Comparison of ENCODE assay signal across 10 cellular contexts in the genomic region with DNA sequence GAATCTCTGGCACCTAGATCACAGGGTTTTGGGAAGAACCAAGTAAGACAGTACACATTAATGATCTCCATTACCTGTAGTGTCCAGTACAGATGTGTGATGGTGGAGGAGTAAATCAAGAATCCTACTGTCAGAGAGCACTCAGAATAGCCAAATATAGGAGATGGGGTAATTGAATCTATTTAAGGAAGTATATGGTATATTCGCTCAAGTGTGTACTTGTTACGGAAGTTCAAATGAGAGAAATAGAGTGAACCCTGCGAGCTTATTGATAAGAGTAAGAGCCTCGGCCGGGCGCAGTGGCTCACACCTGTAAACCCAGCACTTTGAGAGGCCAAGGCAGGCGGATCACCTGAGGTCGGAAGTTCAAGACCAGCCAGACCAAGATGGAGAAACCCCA. TPM values are rescaled to one million over a fixed set of nuclear protein-coding genes. Genes with fewer than 3 reads are reported as not detected.
DNase-seq lines count a peak whose midpoint lies in the region; ATAC-seq and TF ChIP-seq lines count a peak whose summit lies in the region.
"Had no signal": no experiment of that assay in that cellular context is flagged by ENCODE, and none has a peak within 500 bp of the region (broad histone marks: within the 10 kb centered on the region; RNA-seq: fewer than 3 reads in every experiment).

No MANE protein-coding gene starts in this region.

- no peak for DNase-seq in CD4-positive, CD25-positive, alpha-beta regulatory T cell
- DNase-seq in GM10266 (ENCODE audit: extremely low spot score) (peak; percentile 21), T-helper 17 cell (no peak), RPMI8226 (no peak)
- no peak for DNase-seq in activated effector memory CD4-positive, alpha-beta T cell treated with anti-CD3 and anti-CD28 coated beads, Interleukin-2, amount 50 U/mL, for 16 hours
- DNase-seq: NCI-H1694 treated with DMSO at 0.1 percent for 48 hours, T1000 had no signal

- no peaks in the 10 kb centered on the region for H3K27me3 ChIP-seq in CD4-positive, CD25-positive, alpha-beta regulatory T cell (ENCODE audit: control insufficient read depth, insufficient read depth, low read length)
- H3K27me3 ChIP-seq in muscle layer of duodenum (ENCODE audit: low read depth, low read length) = no peaks in the 10 kb centered on the region

- H3K4me1 Mint-ChIP-seq in CD4-positive, CD25-positive, alpha-beta regulatory T cell = peaks cover 38 to 81% (median 62%) of the 10 kb centered on the region in 4 donors
- H3K4me1 Mint-ChIP-seq in T-helper 17 cell = peaks cover 60% of the 10 kb centered on the region

- peak overlapping the region; percentile 96 to 100 (median 97) for H3K4me3 Mint-ChIP-seq in CD4-positive, CD25-positive, alpha-beta regulatory T cell
- peak overlapping the region; percentile 99 for H3K4me3 Mint-ChIP-seq in T-helper 17 cell

- H3K36me3 ChIP-seq in CD4-positive, CD25-positive, alpha-beta regulatory T cell (ENCODE audit: control insufficient read depth, insufficient read depth, low read length) = peaks cover 20% of the 10 kb centered on the region
- H3K36me3 ChIP-seq in muscle layer of duodenum (ENCODE audit: control insufficient read depth in 1 of 2, insufficient read depth in 2 of 2, low read length in 2 of 2) = no peaks in the 10 kb centered on the region

- H3K9me3 Mint-ChIP-seq in CD4-positive, CD25-positive, alpha-beta regulatory T cell = no peaks in the 10 kb centered on the region

- peaks cover 37% of the 10 kb centered on the region for H3K4me1 ChIP-seq in CD4-positive, CD25-positive, alpha-beta regulatory T cell (ENCODE audit: control insufficient read depth, insufficient read depth, low read length, poor library complexity, severe bottlenecking)
- H3K4me1 ChIP-seq in muscle layer of duodenum (ENCODE audit: control insufficient read depth in 1 of 2, insufficient read depth in 2 of 2, low read length in 2 of 2) = peaks cover 9 to 31% of the 10 kb centered on the region in 2 donors

- peak overlapping the region; percentile 47 to 99 (median 84) for H3K27ac Mint-ChIP-seq in CD4-positive, CD25-positive, alpha-beta regulatory T cell
- H3K27ac Mint-ChIP-seq in T-helper 17 cell = peak overlapping the region; percentile 99

- no peak for TF ChIP-seq CTCF in GM10266 (IDR thresholded peaks at IDR 0.05; ENCODE audit: control insufficient read depth, insufficient read depth, low read depth, missing control alignments)

- no peaks in the 10 kb centered on the region for H3K27me3 Mint-ChIP-seq in CD4-positive, CD25-positive, alpha-beta regulatory T cell
- no peaks in the 10 kb centered on the region for H3K27me3 Mint-ChIP-seq in T-helper 17 cell

- H3K9me3 ChIP-seq in CD4-positive, CD25-positive, alpha-beta regulatory T cell (ENCODE audit: control insufficient read depth in 2 of 2, low read length in 2 of 2) = no peaks in the 10 kb centered on the region
- H3K9me3 ChIP-seq in T-helper 17 cell (ENCODE audit: control insufficient read depth, low read length, poor library complexity, severe bottlenecking) (no peaks in the 10 kb centered on the region), muscle layer of duodenum (ENCODE audit: control insufficient read depth in 1 of 2, low read length in 2 of 2) (no peaks in the 10 kb centered on the region)

- no peak for ATAC-seq in CD4-positive, CD25-positive, alpha-beta regulatory T cell (ENCODE audit: low read depth in 2 of 2)
- ATAC-seq in T-helper 17 cell (no peak), HG03097 (IDR thresholded peaks at IDR 0.05; ENCODE audit: low FRiP score, unreplicated experiment) (no peak), GM21576 (IDR thresholded peaks at IDR 0.05; ENCODE audit: unreplicated experiment) (no peak)

- H3K36me3 Mint-ChIP-seq in CD4-positive, CD25-positive, alpha-beta regulatory T cell = peaks cover 14% of the 10 kb centered on the region
- H3K36me3 Mint-ChIP-seq in T-helper 17 cell (ENCODE audit: low read depth) = peaks cover 12% of the 10 kb centered on the region

- H3K4me3 ChIP-seq in CD4-positive, CD25-positive, alpha-beta regulatory T cell (ENCODE audit: low read depth, low read length) = peak overlapping the region; percentile 93
- H3K4me3 ChIP-seq in muscle layer of duodenum (ENCODE audit: low read depth in 1 of 2, low read length in 2 of 2) = peak overlapping the region; percentile 93 to 98

- no peak overlapping the region for H3K27ac ChIP-seq in CD4-positive, CD25-positive, alpha-beta regulatory T cell (ENCODE audit: insufficient read depth, low read length, poor library complexity, severe bottlenecking)
- H3K27ac ChIP-seq in muscle layer of duodenum (ENCODE audit: low read length) = no peak overlapping the region

RNA-seq across cellular contexts. Expression of a gene that starts 2.2 kb away (rescaled TPM):
- total RNA-seq in CD4-positive, CD25-positive, alpha-beta regulatory T cell = 73.2 TPM
- polyA plus RNA-seq in CD4-positive, CD25-positive, alpha-beta regulatory T cell = 100 to 1,000 TPM; 166 to 266 (median 195) TPM
- 10 to 100 TPM; 63.7 to 87.0 TPM for total RNA-seq in T-helper 17 cell

RNA-seq across cellular contexts. Expression of a gene that starts 2.4 kb away (rescaled TPM):
- 33.4 TPM for total RNA-seq in CD4-positive, CD25-positive, alpha-beta regulatory T cell
- polyA plus RNA-seq in CD4-positive, CD25-positive, alpha-beta regulatory T cell = 10 to 100 TPM in 1 of 4 donors, 1 to 10 TPM in 3; 5.4 to 11.3 (median 7.4) TPM
- total RNA-seq in T-helper 17 cell = 10 to 100 TPM; 10.1 to 16.3 TPM

RNA-seq across cellular contexts. Expression of a gene that starts 37.5 kb away (rescaled TPM):
- 10.8 TPM for total RNA-seq in CD4-positive, CD25-positive, alpha-beta regulatory T cell
- polyA plus RNA-seq in CD4-positive, CD25-positive, alpha-beta regulatory T cell = 1 to 10 TPM; 1.4 to 2.2 (median 1.9) TPM
- 10 to 100 TPM; 10.7 to 11.3 TPM for total RNA-seq in T-helper 17 cell
